9 cellular contexts compared by ENCODE assay signal in genomic region chr7:113677811-113678210, GRCh38.
"Had no signal": no experiment of that assay in that cellular context is flagged by ENCODE, and none has a peak within 500 bp of the region (broad histone marks: within the 10 kb centered on the region; RNA-seq: fewer than 3 reads in every experiment).

No MANE protein-coding gene starts in this region.

- H3K9me3 ChIP-seq: HAP-1 had no signal

- H3K36me3 Mint-ChIP-seq: IgD-negative memory B cell had no signal

- H3K4me3 ChIP-seq: GM23248, HAP-1 had no signal

- DNase-seq: GM23248, GOT3, H7, HFFc6 had no signal

- H3K27me3 Mint-ChIP-seq: IgD-negative memory B cell had no signal

- H2AFZ ChIP-seq: GM23248 had no signal

- H3K4me1 ChIP-seq: HAP-1 had no signal

- H3K4me1 Mint-ChIP-seq: IgD-negative memory B cell had no signal

- H3K36me3 ChIP-seq: HAP-1 had no signal

- H3K9ac ChIP-seq: GM23248 had no signal

- H3K4me3 Mint-ChIP-seq: HFFc6, IgD-negative memory B cell had no signal

- H3K27ac ChIP-seq: GM23248, HL-60 had no signal

- ATAC-seq: HCT116, HepG2 had no signal

- H3K27ac Mint-ChIP-seq: HFFc6, IgD-negative memory B cell had no signal
